In genomic region chr3:64238971-64239667, GRCh38 we compare ENCODE assay signal across 8 cellular contexts. TPM values are rescaled to one million over a fixed set of nuclear protein-coding genes. Genes with fewer than 3 reads are reported as not detected.
DNase-seq lines count a peak whose midpoint lies in the region; ATAC-seq and TF ChIP-seq lines count a peak whose summit lies in the region.

No MANE protein-coding gene starts in this region.

- H3K27ac Mint-ChIP-seq in brain, result peak overlapping the region in 4 of 5 experiments; percentile 78 to 85 (median 82)

- peak overlapping the region in 2 of 5 experiments; percentile 6 to 24 for H3K4me3 Mint-ChIP-seq in brain

- peak overlapping the region; percentile 78 for H3K27ac ChIP-seq in subcutaneous abdominal adipose tissue (ENCODE audit: low read depth, low read length)

- H3K4me1 Mint-ChIP-seq in brain, result peaks cover 33% of the 10 kb centered on the region

- H3K9me3 ChIP-seq in subcutaneous abdominal adipose tissue (ENCODE audit: control insufficient read depth in 5 of 5, low read length in 5 of 5), result peaks cover 0 to 12% (median 8%) of the 10 kb centered on the region in 5 donors

- H3K36me3 ChIP-seq in subcutaneous abdominal adipose tissue (ENCODE audit: control insufficient read depth in 5 of 5, insufficient read depth in 5 of 5, low read length in 5 of 5), result peaks cover 17 to 32% (median 29%) of the 10 kb centered on the region in 5 donors

- ATAC-seq in GM19455 (IDR thresholded peaks at IDR 0.05; ENCODE audit: unreplicated experiment), result no peak

- TF ChIP-seq CTCF in brain (conservative IDR thresholded peaks at IDR 0.05), result no peak

- peaks cover 3 to 36% (median 22%) of the 10 kb centered on the region in 5 donors for H3K4me1 ChIP-seq in subcutaneous abdominal adipose tissue (ENCODE audit: control insufficient read depth in 5 of 5, insufficient read depth in 5 of 5, low read length in 5 of 5)

- peaks cover 9 to 27% (median 18%) of the 10 kb centered on the region in 5 experiments for H3K9me3 Mint-ChIP-seq in brain

- H3K4me3 ChIP-seq in subcutaneous abdominal adipose tissue (ENCODE audit: low read depth in 1 of 5, low read length in 5 of 5), result no peak overlapping the region

- H3K36me3 Mint-ChIP-seq in brain, result peaks cover 34% of the 10 kb centered on the region

- peak overlapping the region in 1 of 5 donors; percentile 48 for H3K9ac ChIP-seq in subcutaneous abdominal adipose tissue (ENCODE audit: low read length in 5 of 5)

- H3K27me3 Mint-ChIP-seq in brain, result peaks cover 3% of the 10 kb centered on the region

- peak; percentile 97 for DNase-seq in HT1080 (ENCODE audit: low read depth)
- DNase-seq in islet precursor cell, result peak; percentile 99
- no peak for DNase-seq in NCI-H146 treated with DMSO at 0.1 percent for 48 hours (lab: John Stamatoyannopoulos, UW; ENCODE audit: unreplicated experiment)
- no peak for DNase-seq in NK-92 (lab: John Stamatoyannopoulos, UW; ENCODE audit: unreplicated experiment)
- no peak for DNase-seq in mesenteric fat pad (ENCODE audit: low spot score)

- H3K27me3 ChIP-seq in subcutaneous abdominal adipose tissue (ENCODE audit: control insufficient read depth in 5 of 5, insufficient read depth in 4 of 5, low read length in 5 of 5), result no peaks in the 10 kb centered on the region

RNA-seq across cellular contexts. Expression of gene PRICKLE2, which starts 13.9 kb away (rescaled TPM):
- total RNA-seq in HT1080 (2014; rRNA removed; shearing (Covaris generic)), result 7.6 and 9.5 TPM in 2 replicates
- polyA plus RNA-seq in HT1080 (2015; cell fraction: cytosol; rRNA removed), result 2.3 and 3.5 TPM in 2 replicates
- polyA plus RNA-seq in HT1080 (2015; cell fraction: nucleus; rRNA removed), result 6.9 and 7.9 TPM in 2 replicates
- polyA plus RNA-seq in brain (ENCODE audit: insufficient read depth, low read depth, low replicate concordance), result 2.5 TPM
- 65.7 TPM for total RNA-seq in mesenteric fat pad

Comparison
In these comparisons a context has a peak if more than half of its experiments do, and no peak if none do; other contexts are left out.
1. DNase-seq: peak in HT1080 (single experiment) and islet precursor cell (single experiment); none in NCI-H146 treated with DMSO at 0.1 percent for 48 hours (single experiment), NK-92 (single experiment) and mesenteric fat pad (single experiment).